ENCODE assay signal across 8 cellular contexts in the genomic region with DNA sequence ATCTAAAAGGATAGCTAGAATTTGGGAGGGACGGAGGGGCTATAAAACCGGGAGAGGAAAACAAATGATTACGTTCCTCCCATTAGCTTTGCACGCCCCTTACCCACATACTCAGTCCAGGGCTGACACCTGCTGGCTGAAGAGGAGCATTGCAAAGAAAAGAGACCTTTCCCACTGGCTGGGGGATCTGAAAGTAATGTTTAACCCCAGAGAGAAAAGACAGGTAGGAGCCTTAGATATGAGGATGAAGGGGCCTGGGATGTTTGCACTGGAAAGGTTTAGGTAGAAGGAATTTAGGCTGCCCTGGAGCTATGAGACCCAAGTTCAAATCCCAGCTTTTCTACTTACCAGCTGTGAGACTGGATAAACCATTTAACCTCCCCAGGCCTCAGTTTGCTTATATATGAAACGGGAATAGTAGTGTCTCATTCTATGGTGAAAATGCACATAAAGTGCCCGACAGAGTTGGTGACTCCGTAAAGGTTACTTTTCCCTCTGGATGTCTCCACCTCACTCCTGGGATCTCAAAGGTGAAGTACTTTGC.
DNase-seq lines count a peak whose midpoint lies in the region; ATAC-seq, FAIRE-seq and TF ChIP-seq lines count a peak whose summit lies in the region.

No MANE protein-coding gene starts in this region.

- H2AFZ ChIP-seq in SU-DHL-6 (ENCODE audit: low read depth, low read length, severe bottlenecking): no peak overlapping the region

- H3K79me2 ChIP-seq in SU-DHL-6 (ENCODE audit: insufficient read depth, low read length): no peaks in the 10 kb centered on the region

- H4K20me1 ChIP-seq in SU-DHL-6 (ENCODE audit: low read depth, low read length): no peaks in the 10 kb centered on the region

- peak; percentile 93 for ATAC-seq in left lobe of liver
- peak; percentile 57 for ATAC-seq in stimulated activated effector memory CD8-positive, alpha-beta T cell treated with anti-CD3 and anti-CD28 coated beads, Interleukin-12 subunit alpha, Interleukin-12 subunit beta, amount 100 ng/mL, for 72 hours

- H3K9me2 ChIP-seq in SU-DHL-6 (replicated peaks; ENCODE audit: insufficient read depth, low read length): no peaks in the 10 kb centered on the region

- H3F3A ChIP-seq in SU-DHL-6 (ENCODE audit: insufficient read depth): no peaks in the 10 kb centered on the region

- no peak for TF ChIP-seq POLR2A in H54 (IDR thresholded peaks at IDR 0.05; ENCODE audit: low read depth, low read length)

- no peaks in the 10 kb centered on the region for H3K9me3 ChIP-seq in SU-DHL-6 (ENCODE audit: insufficient read depth, low read length)
- no peaks in the 10 kb centered on the region for H3K9me3 ChIP-seq in colonic mucosa

- H3K36me3 Mint-ChIP-seq in stimulated activated effector memory CD8-positive, alpha-beta T cell treated with anti-CD3 and anti-CD28 coated beads, Interleukin-12 subunit alpha, Interleukin-12 subunit beta, amount 100 ng/mL, for 72 hours: no peaks in the 10 kb centered on the region

- H3K36me3 ChIP-seq in SU-DHL-6 (ENCODE audit: low read length) (no peaks in the 10 kb centered on the region), colonic mucosa (no peaks in the 10 kb centered on the region)

- H3K27ac ChIP-seq in SU-DHL-6 (ENCODE audit: low read depth, low read length) (no peak overlapping the region), colonic mucosa (no peak overlapping the region)

- H3K9ac ChIP-seq in SU-DHL-6 (ENCODE audit: low read length): no peak overlapping the region
- H3K9ac ChIP-seq in colonic mucosa (ENCODE audit: low read depth in 2 of 2, low read length in 2 of 2): no peak overlapping the region

- H3K4me3 ChIP-seq in SU-DHL-6 (ENCODE audit: insufficient read depth, low read length, poor library complexity, severe bottlenecking): no peak overlapping the region
- no peak overlapping the region for H3K4me3 ChIP-seq in colonic mucosa

- intact Hi-C loops in colonic mucosa (cut with DNase I): loop anchor here (2.0 kb wide), 1 partner anchor 1432 kb away; no protein-coding TSS in a partner anchor

- H3K4me3 Mint-ChIP-seq in stimulated activated effector memory CD8-positive, alpha-beta T cell treated with anti-CD3 and anti-CD28 coated beads, Interleukin-12 subunit alpha, Interleukin-12 subunit beta, amount 100 ng/mL, for 72 hours: no peak overlapping the region

- no peaks in the 10 kb centered on the region for H3K4me1 ChIP-seq in colonic mucosa

- H3K9me3 Mint-ChIP-seq in stimulated activated effector memory CD8-positive, alpha-beta T cell treated with anti-CD3 and anti-CD28 coated beads, Interleukin-12 subunit alpha, Interleukin-12 subunit beta, amount 100 ng/mL, for 72 hours: no peaks in the 10 kb centered on the region

- peak overlapping the region; percentile 45 for H3K27ac Mint-ChIP-seq in stimulated activated effector memory CD8-positive, alpha-beta T cell treated with anti-CD3 and anti-CD28 coated beads, Interleukin-12 subunit alpha, Interleukin-12 subunit beta, amount 100 ng/mL, for 72 hours

- no peaks in the 10 kb centered on the region for H3K27me3 ChIP-seq in SU-DHL-6 (ENCODE audit: low read length)
- no peaks in the 10 kb centered on the region for H3K27me3 ChIP-seq in colonic mucosa

- H3K4me2 ChIP-seq in SU-DHL-6 (ENCODE audit: low read depth, low read length, poor library complexity, severe bottlenecking): no peak overlapping the region

- TF ChIP-seq CTCF in SU-DHL-6 (IDR thresholded peaks at IDR 0.05; ENCODE audit: insufficient read depth, low read length, poor library complexity, severe bottlenecking) (peak; percentile 89), colonic mucosa (IDR thresholded peaks at IDR 0.05) (peak; percentile 61)

- H3K4me1 Mint-ChIP-seq in stimulated activated effector memory CD8-positive, alpha-beta T cell treated with anti-CD3 and anti-CD28 coated beads, Interleukin-12 subunit alpha, Interleukin-12 subunit beta, amount 100 ng/mL, for 72 hours: peaks cover 16% of the 10 kb centered on the region

- DNase-seq in NK-92 treated with Interleukin-12 subunit alpha and Interleukin-12 subunit beta, amount 100 ng/mL, for 24 hours (lab: John Stamatoyannopoulos, UW): peak; percentile 14
- DNase-seq in NK-92 (lab: John Stamatoyannopoulos, UW; ENCODE audit: unreplicated experiment): no peak
- DNase-seq in H54 (ENCODE audit: insufficient read length, low spot score): peak; percentile 49
- DNase-seq in NAMALWA (ENCODE audit: low spot score): peak; percentile 84
- DNase-seq in colonic mucosa: peak; percentile 30
- DNase-seq in left lobe of liver (ENCODE audit: low spot score): peak; percentile 49
- peak; percentile 26 to 65 for DNase-seq in stimulated activated effector memory CD8-positive, alpha-beta T cell treated with anti-CD3 and anti-CD28 coated beads, Interleukin-12 subunit alpha, Interleukin-12 subunit beta, amount 100 ng/mL, for 72 hours (ENCODE audit: low spot score in 2 of 2)

- FAIRE-seq in H54 (lab: Jason Lieb, UNC): no peak
